14 cellular contexts compared by ENCODE assay signal in the genomic region with DNA sequence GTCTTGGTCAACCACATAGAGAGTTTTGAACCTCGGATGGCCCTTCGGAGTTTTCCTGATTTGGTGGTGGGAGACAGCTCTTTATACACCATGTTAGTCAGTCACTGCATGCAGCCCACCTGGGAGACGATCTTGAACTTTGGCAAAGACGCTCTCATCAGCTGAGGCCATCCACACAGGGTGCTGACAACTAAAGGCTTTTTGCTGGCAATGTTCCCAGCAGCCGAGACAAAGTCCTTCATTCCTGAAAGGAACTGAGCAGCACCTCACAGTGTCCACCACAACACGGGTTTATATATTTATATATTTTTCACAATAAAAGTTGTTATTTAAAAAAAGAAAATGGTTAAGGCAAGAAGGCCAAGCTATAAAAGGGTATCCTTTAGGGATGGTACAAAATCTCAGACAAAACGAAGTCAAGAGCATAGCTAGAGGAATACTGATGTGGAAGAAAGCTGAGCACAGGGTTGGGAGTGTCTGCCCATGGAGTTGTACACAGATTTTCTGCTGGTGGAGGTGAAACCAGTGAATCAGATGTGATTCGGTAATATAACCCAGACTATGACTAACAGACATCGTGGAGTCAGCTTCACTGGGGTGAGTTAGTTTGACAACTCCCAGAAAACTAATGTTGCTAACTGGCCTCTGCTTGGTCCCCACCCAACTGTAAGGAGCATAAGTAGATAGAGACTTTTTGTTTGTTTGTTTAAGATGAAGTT. TPM values are rescaled to one million over a fixed set of nuclear protein-coding genes. Genes with fewer than 3 reads are reported as not detected.
DNase-seq lines count a peak whose midpoint lies in the region; ATAC-seq, FAIRE-seq and TF ChIP-seq lines count a peak whose summit lies in the region.
"Had no signal": no experiment of that assay in that cellular context is flagged by ENCODE, and none has a peak within 500 bp of the region (broad histone marks: within the 10 kb centered on the region; RNA-seq: fewer than 3 reads in every experiment).

No MANE protein-coding gene starts in this region.

- no peaks in the 10 kb centered on the region for H3K9me3 Mint-ChIP-seq in HFFc6

- no peaks in the 10 kb centered on the region for H3K27me3 ChIP-seq in right cardiac atrium (ENCODE audit: control insufficient read depth, insufficient read depth)
- H3K27me3 ChIP-seq: BLaER1, spleen had no signal

- DNase-seq in A549 (ENCODE audit: low read depth in 1 of 2, low spot score in 1 of 2): peak; percentile 22 to 42
- DNase-seq in HFFc6: peak; percentile 34
- DNase-seq in astrocyte of the hippocampus (ENCODE audit: low read depth, low spot score): peak; percentile 27
- peak in 1 of 3 donors; percentile 47 for DNase-seq in right cardiac atrium
- no peak for DNase-seq in SW 1271 (lab: John Stamatoyannopoulos, UW)
- DNase-seq in inferior parietal cortex (ENCODE audit: extremely low spot score): no peak
- no peak for DNase-seq in OCI-LY7 (ENCODE audit: low spot score)
- DNase-seq: activated CD8-positive, alpha-beta T cell treated with anti-CD3 and anti-CD28 coated beads, Interleukin-2, amount 10 ng/mL, durations not matched to agents 7 days and 5 days; NCI-H1436 treated with DMSO at 0.1 percent for 48 hours; spleen; T-helper 17 cell had no signal

- no peak for FAIRE-seq in A549 (lab: Jason Lieb, UNC)
- FAIRE-seq: islet of Langerhans had no signal

- no peak for TF ChIP-seq RAD21 in A549 (conservative IDR thresholded peaks at IDR 0.05 in 1 of 2, IDR thresholded peaks at IDR 0.05 in 1 of 2)

- H3K4me3 Mint-ChIP-seq in HFFc6: no peak overlapping the region
- H3K4me3 Mint-ChIP-seq: activated CD8-positive, alpha-beta T cell treated with anti-CD3 and anti-CD28 coated beads, Interleukin-2, amount 10 ng/mL, durations not matched to agents 7 days and 5 days; T-helper 17 cell had no signal

- no peaks in the 10 kb centered on the region for H3K36me3 ChIP-seq in OCI-LY7 (ENCODE audit: insufficient read depth, low read length)
- H3K36me3 ChIP-seq: BLaER1, spleen had no signal

- no peak overlapping the region for H3K27ac Mint-ChIP-seq in HFFc6
- H3K27ac Mint-ChIP-seq: activated CD8-positive, alpha-beta T cell treated with anti-CD3 and anti-CD28 coated beads, Interleukin-2, amount 10 ng/mL, durations not matched to agents 7 days and 5 days; T-helper 17 cell had no signal

- H3K4me2 ChIP-seq in A549: peak overlapping the region; percentile 58
- H3K4me2 ChIP-seq in OCI-LY7 (ENCODE audit: low read length): no peak overlapping the region
- H3K4me2 ChIP-seq: BLaER1 had no signal

- intact Hi-C loops in right cardiac atrium (cut with DNase I) (no loop called here), OCI-LY7 (cut with micrococcal nuclease; ENCODE audit: unreplicated experiment) (no loop called here)

- H3K27me3 Mint-ChIP-seq in HFFc6 (ENCODE audit: insufficient read depth): no peaks in the 10 kb centered on the region; the same call in 1 of the 2 replicates

- peak; percentile 68 to 85; a peak in 5 of 6 replicates for ATAC-seq in A549
- ATAC-seq in right cardiac atrium: peak; percentile 48 to 64
- no peak for ATAC-seq in GM21447 (IDR thresholded peaks at IDR 0.05; ENCODE audit: unreplicated experiment)
- ATAC-seq: activated CD8-positive, alpha-beta T cell treated with anti-CD3 and anti-CD28 coated beads, Interleukin-2, amount 10 ng/mL, durations not matched to agents 7 days and 5 days; T-helper 17 cell had no signal

- H3K9me3 ChIP-seq in A549 (no peaks in the 10 kb centered on the region), right cardiac atrium (ENCODE audit: control insufficient read depth, low read length) (no peaks in the 10 kb centered on the region), OCI-LY7 (ENCODE audit: low read length) (no peaks in the 10 kb centered on the region)
- H3K9me3 ChIP-seq: BLaER1, spleen had no signal

- no peak overlapping the region for H2AFZ ChIP-seq in OCI-LY7 (ENCODE audit: low read length)

- 31% methylated on average over 9 of the region's 9 CpGs for WGBS in A549 (ENCODE audit: missing lambda C conversion rate)
- 49% methylated on average over 9 of the region's 9 CpGs for WGBS in right cardiac atrium

- BruUV-seq in OCI-LY7 (replicated peaks; lab: Mats Ljungman, UMichigan): no TSS peak

- CTCF ChIA-PET in A549 (lab: Yijun Ruan, JAX): interaction anchor here (1.4 to 2.0 kb wide), 3 partner anchors 9 to 243 kb away, joined by 4 to 8 read pairs (median 5); no protein-coding TSS in a partner anchor
- CTCF ChIA-PET in OCI-LY7 (lab: Charles Lee; ENCODE audit: unreplicated experiment): no interaction called here

- POLR2A ChIA-PET in A549 (lab: Yijun Ruan, JAX): no interaction called here
- POLR2A ChIA-PET in OCI-LY7 (lab: Charles Lee): no interaction called here

- peaks cover 27% of the 10 kb centered on the region for H3K4me1 ChIP-seq in A549
- no peaks in the 10 kb centered on the region for H3K4me1 ChIP-seq in right cardiac atrium (ENCODE audit: control insufficient read depth, insufficient read depth, low read length)
- H3K4me1 ChIP-seq in OCI-LY7 (ENCODE audit: insufficient read depth, low read length, poor library complexity, severe bottlenecking): no peaks in the 10 kb centered on the region
- H3K4me1 ChIP-seq: BLaER1, spleen had no signal

- H3K27ac ChIP-seq in A549 (peak overlapping the region; percentile 9 to 21; a peak in 2 of 6 replicates), right cardiac atrium (ENCODE audit: low read length) (no peak overlapping the region), OCI-LY7 (ENCODE audit: low read depth, low read length, poor library complexity, severe bottlenecking) (no peak overlapping the region)
- H3K27ac ChIP-seq: BLaER1, spleen had no signal

- no peaks in the 10 kb centered on the region for H4K20me1 ChIP-seq in OCI-LY7 (ENCODE audit: insufficient read depth, low read length)
- H4K20me1 ChIP-seq: BLaER1 had no signal

- no peak for TF ChIP-seq EP300 in A549 (IDR thresholded peaks at IDR 0.05)

- no peak for TF ChIP-seq CTCF in A549 (IDR thresholded peaks at IDR 0.05)
- TF ChIP-seq CTCF in HFFc6 (IDR thresholded peaks at IDR 0.05): no peak
- TF ChIP-seq CTCF in OCI-LY7 (conservative IDR thresholded peaks at IDR 0.05; ENCODE audit: low read length): no peak

- no peaks in the 10 kb centered on the region for H3K9me2 ChIP-seq in OCI-LY7 (ENCODE audit: insufficient read depth, low read length)

- H3K36me3 Mint-ChIP-seq in HFFc6 (ENCODE audit: low read depth): no peaks in the 10 kb centered on the region

- TF ChIP-seq POLR2A in A549 (IDR thresholded peaks at IDR 0.05; ENCODE audit: low read length): no peak

- H3K79me2 ChIP-seq in OCI-LY7 (ENCODE audit: insufficient read depth, low read depth, low read length): no peaks in the 10 kb centered on the region

- peaks cover 29% of the 10 kb centered on the region for H3K4me1 Mint-ChIP-seq in HFFc6 (ENCODE audit: low read depth)
- H3K4me1 Mint-ChIP-seq: T-helper 17 cell had no signal

- no peak overlapping the region for H3K4me3 ChIP-seq in A549
- H3K4me3 ChIP-seq in right cardiac atrium (ENCODE audit: low read length): no peak overlapping the region
- no peak overlapping the region for H3K4me3 ChIP-seq in OCI-LY7 (ENCODE audit: low read depth, low read length, poor library complexity, severe bottlenecking)
- H3K4me3 ChIP-seq: BLaER1, spleen had no signal

TF ChIP-seq in A549, 52 proteins besides CTCF, POLR2A, EP300 and RAD21:
- no peak for TF ChIP-seq SREBF2 (IDR thresholded peaks at IDR 0.05)
- no peak for TF ChIP-seq CHD2 (IDR thresholded peaks at IDR 0.05; ENCODE audit: low read length, partially characterized antibody)
- TF ChIP-seq CHD4 (IDR thresholded peaks at IDR 0.05; ENCODE audit: borderline replicate concordance): no peak
- TF ChIP-seq HOXB13 (CRISPR knock-in tag; IDR thresholded peaks at IDR 0.05; ENCODE audit: low read depth): no peak
- 0 out of 2 replicates have a peak, but pooled peaks have one; percentile 5 for TF ChIP-seq FOSL2 (IDR thresholded peaks at IDR 0.05)
- 0 out of 2 replicates have a peak, but pooled peaks have one; percentile 8 for TF ChIP-seq FOSL2 (CRISPR knock-in tag; IDR thresholded peaks at IDR 0.05)
- TF ChIP-seq NPAS2 (CRISPR knock-in tag; IDR thresholded peaks at IDR 0.05; ENCODE audit: borderline replicate concordance): no peak

RNA-seq across cellular contexts. Expression of gene CAPZA2, which starts 27.4 kb away (rescaled TPM):
- polyA plus RNA-seq in A549 (2011; rRNA removed) (144 and 213 TPM in 2 replicates), A549 (2017; fragmentation: RNase III; extraction: RNeasy Plus Mini Kit Qiagen cat#74134 plus additional on column Dnase treatment) (144 to 151 TPM (median 151 TPM) in 3 replicates), right cardiac atrium (71.9 TPM)
- polyA plus RNA-seq in A549 (2012; cell fraction: cytosol; rRNA removed): 29.9 and 30.0 TPM in 2 replicates
- polyA plus RNA-seq in A549 (2012; cell fraction: nucleus; rRNA removed): 7.2 and 11.9 TPM in 2 replicates
- polyA minus RNA-seq in A549 (2011; rRNA and poly(A)+ RNA removed): 34.0 and 38.8 TPM in 2 replicates
- total RNA-seq in HFFc6 (2021; fragmentation: NEBNext Ultra II Directional; extraction: Animal tissue kit (Norgen Biotek cat#: 25700)): 100 to 1,000 TPM; 216 to 311 (median 275) TPM
- total RNA-seq in right cardiac atrium (100 to 1,000 TPM; 318 to 447 (median 349) TPM), OCI-LY7 (2022) (96.2 and 103 TPM in 2 replicates)
- total RNA-seq in OCI-LY7 (2014; rRNA removed; shearing (Covaris generic)): 42.1 and 53.3 TPM in 2 replicates

Comparison
In these comparisons a context has a peak if more than half of its experiments do, and no peak if none do; other contexts are left out.
1. DNase-seq: peak in A549 (2 of 2), HFFc6 (single experiment) and astrocyte of the hippocampus (single experiment); none in SW 1271 (0 of 2), inferior parietal cortex (single experiment) and OCI-LY7 (single experiment).
2. H3K27ac ChIP-seq: peak in A549 (2 of 2); none in right cardiac atrium (single experiment) and OCI-LY7 (single experiment).